ENCODE assay signal across 37 cellular contexts in the genomic region with DNA sequence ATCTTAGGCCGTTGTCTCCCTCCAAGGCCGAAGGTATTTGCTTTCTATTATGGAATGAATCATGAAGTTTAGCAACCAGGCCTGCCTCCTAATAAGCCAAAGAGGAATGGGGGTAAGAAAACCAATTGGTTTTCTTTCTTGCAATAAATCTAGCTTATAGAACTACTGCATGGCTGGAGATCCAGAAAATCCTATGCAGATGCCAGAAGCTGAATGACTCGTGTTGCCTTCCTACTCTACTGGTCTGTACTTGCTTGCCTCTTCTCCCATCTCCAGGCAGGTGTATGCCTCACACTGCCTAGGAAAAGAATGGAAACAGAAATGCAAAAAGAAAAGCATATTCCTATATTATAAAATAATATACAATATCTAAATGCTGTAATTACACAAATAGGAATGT. TPM values are rescaled to one million over a fixed set of nuclear protein-coding genes. Genes with fewer than 3 reads are reported as not detected.
"Had no signal": no experiment of that assay in that cellular context is flagged by ENCODE, and none has a peak within 500 bp of the region (broad histone marks: within the 10 kb centered on the region; RNA-seq: fewer than 3 reads in every experiment).

No MANE protein-coding gene starts in this region.

- H3K9me3 ChIP-seq: ascending aorta, esophagus squamous epithelium, pancreas, prostate gland, thoracic aorta, uterus had no signal

- H3K27ac Mint-ChIP-seq: activated CD4-positive, alpha-beta memory T cell treated with anti-CD3 and anti-CD28 coated beads for 36 hours; activated naive CD4-positive, alpha-beta T cell treated with anti-CD3 and anti-CD28 coated beads, Interleukin-2, amount 10 ng/mL, durations not matched to agents 7 days and 5 days; activated naive CD8-positive, alpha-beta T cell treated with anti-CD3 and anti-CD28 coated beads, Interleukin-2, amount 10 ng/mL, durations not matched to agents 7 days and 5 days; activated T-helper 1 cell treated with anti-CD3 and anti-CD28 coated beads, Interleukin-12 subunit alpha, Interleukin-12 subunit beta, Interleukin-2, Interleukin-4 antibody, amounts not matched to agents 30 ng/mL and 10 ng/mL and 1 ng/mL, durations not matched to agents 14 hours and 24 hours and 36 hours; mesothelial cell of epicardium; naive thymus-derived CD4-positive, alpha-beta T cell; stimulated activated effector memory CD8-positive, alpha-beta T cell treated with anti-CD3 and anti-CD28 coated beads, Interleukin-12 subunit alpha, Interleukin-12 subunit beta, amount 100 ng/mL, for 72 hours; stimulated activated naive CD8-positive, alpha-beta T cell treated with anti-CD3 and anti-CD28 coated beads, Interleukin-15, Interleukin-2, amounts not matched to agents 100 ng/mL and 50 ng/mL, for 24 hours; T-helper 2 cell treated with Interferon-gamma antibody and Interleukin-4, amounts not matched to agents 5 μg/mL and 100 μg/mL, for 36 hours had no signal

- H3K27me3 Mint-ChIP-seq: stimulated activated naive CD8-positive, alpha-beta T cell treated with anti-CD3 and anti-CD28 coated beads, Interleukin-15, Interleukin-2, amounts not matched to agents 100 ng/mL and 50 ng/mL, for 24 hours had no signal

- H3K36me3 ChIP-seq: ascending aorta, brain microvascular endothelial cell, esophagus squamous epithelium, pancreas, prostate gland, thoracic aorta, uterus had no signal

- DNase-seq: activated CD4-positive, alpha-beta memory T cell treated with anti-CD3 and anti-CD28 coated beads for 36 hours; activated CD4-positive, alpha-beta T cell treated with anti-CD3 and anti-CD28 coated beads for 4 hours; activated CD8-positive, alpha-beta memory T cell treated with anti-CD3 and anti-CD28 coated beads, Interleukin-2, amount 50 U/mL, for 4 hours; activated gamma-delta T cell; activated naive CD4-positive, alpha-beta T cell treated with anti-CD3 and anti-CD28 coated beads, Interleukin-2, amount 10 ng/mL, durations not matched to agents 7 days and 5 days; activated naive CD8-positive, alpha-beta T cell treated with anti-CD3 and anti-CD28 coated beads, Interleukin-2, amount 10 ng/mL, durations not matched to agents 7 days and 5 days; activated T-cell treated with anti-CD3 and anti-CD28 coated beads, Interleukin-2, amount 50 U/mL, for 1 hour; brain microvascular endothelial cell; dermis blood vessel endothelial cell; effector CD4-positive, alpha-beta T cell; esophagus squamous epithelium; head of caudate nucleus; hippocampal formation; kidney; left colon; naive thymus-derived CD4-positive, alpha-beta T cell; nucleus accumbens; pancreas; retina; stimulated activated CD4-positive, alpha-beta T cell treated with anti-CD3 and anti-CD28 coated beads, Interleukin-4, amount 100 ng/mL, for 24 hours; trophoblast cell; uterus had no signal

- ATAC-seq: left colon; naive thymus-derived CD4-positive, alpha-beta T cell; pancreas; sciatic nerve; stimulated activated effector memory CD8-positive, alpha-beta T cell treated with anti-CD3 and anti-CD28 coated beads, Interleukin-12 subunit alpha, Interleukin-12 subunit beta, amount 100 ng/mL, for 72 hours had no signal

- H3K4me3 ChIP-seq: ascending aorta, esophagus squamous epithelium, pancreas, prostate gland, skin epidermis, thoracic aorta, uterus had no signal

- H3K4me1 Mint-ChIP-seq: neural crest cell had no signal

- H3K9me3 Mint-ChIP-seq: activated CD4-positive, alpha-beta memory T cell treated with anti-CD3 and anti-CD28 coated beads for 36 hours; activated naive CD8-positive, alpha-beta T cell treated with anti-CD3 and anti-CD28 coated beads, Interleukin-2, amount 10 ng/mL, durations not matched to agents 7 days and 5 days; activated T-helper 1 cell treated with anti-CD3 and anti-CD28 coated beads, Interleukin-12 subunit alpha, Interleukin-12 subunit beta, Interleukin-2, Interleukin-4 antibody, amounts not matched to agents 30 ng/mL and 10 ng/mL and 1 ng/mL, durations not matched to agents 14 hours and 24 hours and 36 hours; central memory CD8-positive, alpha-beta T cell; mesothelial cell of epicardium; naive thymus-derived CD4-positive, alpha-beta T cell; stimulated activated effector memory CD8-positive, alpha-beta T cell treated with anti-CD3 and anti-CD28 coated beads, Interleukin-12 subunit alpha, Interleukin-12 subunit beta, amount 100 ng/mL, for 72 hours; stimulated activated naive CD8-positive, alpha-beta T cell treated with anti-CD3 and anti-CD28 coated beads, Interleukin-15, Interleukin-2, amounts not matched to agents 100 ng/mL and 50 ng/mL, for 24 hours; T-helper 2 cell treated with Interferon-gamma antibody and Interleukin-4, amounts not matched to agents 5 μg/mL and 100 μg/mL, for 36 hours had no signal

- H3K36me3 Mint-ChIP-seq: activated CD4-positive, alpha-beta memory T cell treated with anti-CD3 and anti-CD28 coated beads for 36 hours; activated naive CD8-positive, alpha-beta T cell treated with anti-CD3 and anti-CD28 coated beads, Interleukin-2, amount 10 ng/mL, durations not matched to agents 7 days and 5 days; mesothelial cell of epicardium; stimulated activated effector memory CD8-positive, alpha-beta T cell treated with anti-CD3 and anti-CD28 coated beads, Interleukin-12 subunit alpha, Interleukin-12 subunit beta, amount 100 ng/mL, for 72 hours had no signal

- H3K27me3 ChIP-seq: ascending aorta, brain microvascular endothelial cell, pancreas, uterus had no signal

- H3K4me1 ChIP-seq: pancreas, prostate gland had no signal

- H3K4me3 Mint-ChIP-seq: activated CD4-positive, alpha-beta memory T cell treated with anti-CD3 and anti-CD28 coated beads for 36 hours; activated naive CD4-positive, alpha-beta T cell treated with anti-CD3 and anti-CD28 coated beads, Interleukin-2, amount 10 ng/mL, durations not matched to agents 7 days and 5 days; activated naive CD8-positive, alpha-beta T cell treated with anti-CD3 and anti-CD28 coated beads, Interleukin-2, amount 10 ng/mL, durations not matched to agents 7 days and 5 days; activated T-helper 1 cell treated with anti-CD3 and anti-CD28 coated beads, Interleukin-12 subunit alpha, Interleukin-12 subunit beta, Interleukin-2, Interleukin-4 antibody, amounts not matched to agents 30 ng/mL and 10 ng/mL and 1 ng/mL, durations not matched to agents 14 hours and 24 hours and 36 hours; central memory CD8-positive, alpha-beta T cell; mesothelial cell of epicardium; naive thymus-derived CD4-positive, alpha-beta T cell; neural crest cell; stimulated activated effector memory CD8-positive, alpha-beta T cell treated with anti-CD3 and anti-CD28 coated beads, Interleukin-12 subunit alpha, Interleukin-12 subunit beta, amount 100 ng/mL, for 72 hours; stimulated activated naive CD8-positive, alpha-beta T cell treated with anti-CD3 and anti-CD28 coated beads, Interleukin-15, Interleukin-2, amounts not matched to agents 100 ng/mL and 50 ng/mL, for 24 hours; T-helper 2 cell treated with Interferon-gamma antibody and Interleukin-4, amounts not matched to agents 5 μg/mL and 100 μg/mL, for 36 hours had no signal

- H3K27ac ChIP-seq: ascending aorta, brain microvascular endothelial cell, pancreas, prostate gland, thoracic aorta had no signal

RNA-seq across cellular contexts. Expression of gene IL16, which starts 31.1 kb away (rescaled TPM):
- total RNA-seq: fibroblast of villous mesenchyme had no signal

RNA-seq across cellular contexts. Expression of gene CFAP161, which starts 31.5 kb away (rescaled TPM):
- total RNA-seq: activated CD4-positive, alpha-beta memory T cell treated with anti-CD3 and anti-CD28 coated beads for 36 hours; activated CD8-positive, alpha-beta memory T cell treated with anti-CD3 and anti-CD28 coated beads for 36 hours; activated naive CD8-positive, alpha-beta T cell treated with anti-CD3 and anti-CD28 coated beads, Interleukin-2, amount 10 ng/mL, durations not matched to agents 7 days and 5 days; activated T-helper 1 cell treated with anti-CD3 and anti-CD28 coated beads, Interleukin-12 subunit alpha, Interleukin-12 subunit beta, Interleukin-2, Interleukin-4 antibody, amounts not matched to agents 30 ng/mL and 10 ng/mL and 1 ng/mL, durations not matched to agents 14 hours and 24 hours and 36 hours; ascending aorta; left colon; mesothelial cell of epicardium; naive thymus-derived CD4-positive, alpha-beta T cell; neural crest cell; sciatic nerve had no signal
- polyA plus RNA-seq: liver; naive thymus-derived CD4-positive, alpha-beta T cell had no signal
